28 cellular contexts compared by ENCODE assay signal in genomic region chr6:13978102-13978640, GRCh38. TPM values are rescaled to one million over a fixed set of nuclear protein-coding genes. Genes with fewer than 3 reads are reported as not detected.
"Had no signal": no experiment of that assay in that cellular context is flagged by ENCODE, and none has a peak within 500 bp of the region (broad histone marks: within the 10 kb centered on the region; RNA-seq: fewer than 3 reads in every experiment).

No MANE protein-coding gene starts in this region.

- H3K4me1 ChIP-seq: neural progenitor cell, psoas muscle, right lobe of liver, sigmoid colon, suprapubic skin, testis, tibial nerve, upper lobe of right lung, uterus had no signal

- H3K36me3 Mint-ChIP-seq: natural killer cell; stimulated activated effector memory CD8-positive, alpha-beta T cell treated with anti-CD3 and anti-CD28 coated beads, Interleukin-12 subunit alpha, Interleukin-12 subunit beta, amount 100 ng/mL, for 72 hours had no signal

- H3K9ac ChIP-seq: neural progenitor cell, parathyroid adenoma had no signal

- DNase-seq: naive thymus-derived CD4-positive, alpha-beta T cell; natural killer cell; occipital lobe; ovary; posterior cingulate gyrus; psoas muscle; right cardiac atrium; right lobe of liver; sigmoid colon; small intestine; stimulated activated CD4-positive, alpha-beta T cell treated with anti-CD3 and anti-CD28 coated beads, Interleukin-15, amount 100 ng/mL, for 24 hours; stimulated activated CD4-positive, alpha-beta T cell treated with anti-CD3 and anti-CD28 coated beads, Interleukin-2, amount 100 ng/mL, for 24 hours; stimulated activated CD4-positive, alpha-beta T cell treated with anti-CD3 and anti-CD28 coated beads, Interleukin-2, amount 100 ng/mL, for 48 hours; stimulated activated CD4-positive, alpha-beta T cell treated with anti-CD3 and anti-CD28 coated beads, Interleukin-4, amount 100 ng/mL, for 24 hours; stimulated activated naive CD4-positive, alpha-beta T cell; stimulated activated naive CD8-positive, alpha-beta T cell treated with anti-CD3 and anti-CD28 coated beads, Interleukin-15, amount 100 ng/mL, for 72 hours; stimulated activated naive CD8-positive, alpha-beta T cell treated with anti-CD3 and anti-CD28 coated beads, Interleukin-15, Interleukin-2, amounts not matched to agents 100 U/mL and 50 U/mL, for 24 hours; substantia nigra; testis; upper lobe of right lung; uterus had no signal

- H3K27ac Mint-ChIP-seq: naive thymus-derived CD4-positive, alpha-beta T cell; natural killer cell; nephron; neural progenitor cell; progenitor cell of endocrine pancreas; stimulated activated effector memory CD8-positive, alpha-beta T cell treated with anti-CD3 and anti-CD28 coated beads, Interleukin-12 subunit alpha, Interleukin-12 subunit beta, amount 100 ng/mL, for 72 hours; stimulated activated naive CD8-positive, alpha-beta T cell treated with anti-CD3 and anti-CD28 coated beads, Interleukin-15, amount 100 ng/mL, for 72 hours had no signal

- H3K27me3 Mint-ChIP-seq: progenitor cell of endocrine pancreas had no signal

- H3K4me3 ChIP-seq: neural progenitor cell, ovary, psoas muscle, right lobe of liver, sigmoid colon, suprapubic skin, testis, tibial nerve, upper lobe of right lung, uterus had no signal

- H3K4me1 Mint-ChIP-seq: naive thymus-derived CD4-positive, alpha-beta T cell; natural killer cell; nephron; neural progenitor cell; stimulated activated effector memory CD8-positive, alpha-beta T cell treated with anti-CD3 and anti-CD28 coated beads, Interleukin-12 subunit alpha, Interleukin-12 subunit beta, amount 100 ng/mL, for 72 hours; stimulated activated naive CD8-positive, alpha-beta T cell treated with anti-CD3 and anti-CD28 coated beads, Interleukin-15, amount 100 ng/mL, for 72 hours had no signal

- FAIRE-seq: small intestine had no signal

- H3K27me3 ChIP-seq: neural progenitor cell, ovary, right lobe of liver, sigmoid colon, testis, tibial nerve, upper lobe of right lung, uterus had no signal

- H3K79me2 ChIP-seq: parathyroid adenoma had no signal

- H3K4me3 Mint-ChIP-seq: naive thymus-derived CD4-positive, alpha-beta T cell; natural killer cell; nephron; neural progenitor cell; stimulated activated effector memory CD8-positive, alpha-beta T cell treated with anti-CD3 and anti-CD28 coated beads, Interleukin-12 subunit alpha, Interleukin-12 subunit beta, amount 100 ng/mL, for 72 hours; stimulated activated naive CD8-positive, alpha-beta T cell treated with anti-CD3 and anti-CD28 coated beads, Interleukin-15, amount 100 ng/mL, for 72 hours had no signal

- H3K9me3 ChIP-seq: ovary, right lobe of liver, suprapubic skin, testis, upper lobe of right lung, uterus had no signal

- H3K36me3 ChIP-seq: neural progenitor cell, ovary, right lobe of liver, sigmoid colon, suprapubic skin, tibial nerve, upper lobe of right lung, uterus had no signal

- ATAC-seq: naive thymus-derived CD4-positive, alpha-beta T cell; natural killer cell; psoas muscle; right cardiac atrium; right lobe of liver; stimulated activated effector memory CD8-positive, alpha-beta T cell treated with anti-CD3 and anti-CD28 coated beads, Interleukin-12 subunit alpha, Interleukin-12 subunit beta, amount 100 ng/mL, for 72 hours; stimulated activated naive CD8-positive, alpha-beta T cell treated with anti-CD3 and anti-CD28 coated beads, Interleukin-15, amount 100 ng/mL, for 72 hours; stimulated activated naive CD8-positive, alpha-beta T cell treated with anti-CD3 and anti-CD28 coated beads, Interleukin-15, Interleukin-2, amounts not matched to agents 100 U/mL and 50 U/mL, for 24 hours; upper lobe of right lung had no signal

- H3K4me2 ChIP-seq: neural progenitor cell had no signal

- H2AFZ ChIP-seq: neural progenitor cell, parathyroid adenoma had no signal

- H3K27ac ChIP-seq: neural progenitor cell, ovary, parathyroid adenoma, psoas muscle, right lobe of liver, sigmoid colon, suprapubic skin, testis, tibial nerve, upper lobe of right lung, uterus had no signal

RNA-seq across cellular contexts. Expression of gene RNF182, which starts 53.4 kb away (rescaled TPM):
- total RNA-seq: naive thymus-derived CD4-positive, alpha-beta T cell; natural killer cell; right lobe of liver had no signal
- polyA plus RNA-seq: naive thymus-derived CD4-positive, alpha-beta T cell had no signal
